Comparison of ENCODE assay signal across 8 cellular contexts in the genomic region with DNA sequence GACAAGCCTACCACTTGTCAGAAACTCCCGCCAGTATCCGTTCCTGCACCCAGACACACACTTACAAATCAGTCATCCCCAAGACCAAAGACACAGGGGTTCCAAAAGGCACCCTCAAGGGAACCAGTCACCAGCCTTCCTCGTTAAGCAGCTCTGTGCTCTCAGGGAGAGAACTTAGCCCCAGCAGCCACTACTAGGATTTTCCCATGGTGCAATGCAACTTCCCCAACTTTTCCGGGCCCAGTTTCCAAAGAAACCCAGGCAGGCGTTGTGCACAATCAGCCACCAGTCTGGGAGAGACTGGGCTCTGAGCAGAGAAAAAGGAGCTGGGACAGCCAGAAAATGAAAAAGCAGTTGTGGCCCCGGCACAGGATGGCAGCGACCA. TPM values are rescaled to one million over a fixed set of nuclear protein-coding genes. Genes with fewer than 3 reads are reported as not detected.
DNase-seq lines count a peak whose midpoint lies in the region; ATAC-seq and TF ChIP-seq lines count a peak whose summit lies in the region.

No MANE protein-coding gene starts in this region.

- peak overlapping the region; percentile 99 for H3K4me2 ChIP-seq in osteoblast (ENCODE audit: insufficient read depth, low read length)

- peaks cover 8% of the 10 kb centered on the region for H3K4me1 Mint-ChIP-seq in activated CD4-positive, alpha-beta T cell treated with anti-CD3 and anti-CD28 coated beads, Interleukin-2, amount 10 ng/mL, durations not matched to agents 24 days and 14 days
- peaks cover 9% of the 10 kb centered on the region for H3K4me1 Mint-ChIP-seq in activated B cell treated with CpG ODN at 0.5 μM for 24 hours

- peaks cover 16% of the 10 kb centered on the region for H3K27me3 ChIP-seq in osteoblast (ENCODE audit: insufficient read depth, low read length)

- peak overlapping the region; percentile 48 for H3K27ac ChIP-seq in osteoblast (ENCODE audit: low read depth, low read length)

- peak overlapping the region; percentile 76 for H3K4me3 Mint-ChIP-seq in activated CD4-positive, alpha-beta T cell treated with anti-CD3 and anti-CD28 coated beads, Interleukin-2, amount 10 ng/mL, durations not matched to agents 24 days and 14 days
- peak overlapping the region; percentile 65 for H3K4me3 Mint-ChIP-seq in activated B cell treated with CpG ODN at 0.5 μM for 24 hours

- peaks cover 42% of the 10 kb centered on the region for H3K27me3 Mint-ChIP-seq in activated CD4-positive, alpha-beta T cell treated with anti-CD3 and anti-CD28 coated beads, Interleukin-2, amount 10 ng/mL, durations not matched to agents 24 days and 14 days
- peaks cover 52% of the 10 kb centered on the region for H3K27me3 Mint-ChIP-seq in activated B cell treated with CpG ODN at 0.5 μM for 24 hours

- intact Hi-C loops in activated CD4-positive, alpha-beta T cell treated with anti-CD3 and anti-CD28 coated beads, Interleukin-2, amount 10 ng/mL, durations not matched to agents 24 days and 14 days (cut with micrococcal nuclease) = no loop called here
- intact Hi-C loops in activated B cell treated with CpG ODN at 0.5 μM for 24 hours (cut with micrococcal nuclease) = no loop called here

- POLR2A ChIA-PET in activated B cell treated with CpG ODN at 0.5 μM for 24 hours (lab: Charles Lee) = no interaction called here

- peak overlapping the region; percentile 84 for H3K4me3 ChIP-seq in osteoblast (ENCODE audit: insufficient read depth, low read length)

- H3K9me3 ChIP-seq in osteoblast (ENCODE audit: low read depth, low read length) = no peaks in the 10 kb centered on the region

- no peak for TF ChIP-seq CTCF in activated B cell treated with CpG ODN at 0.5 μM for 24 hours (IDR thresholded peaks at IDR 0.05)
- no peak for TF ChIP-seq CTCF in osteoblast (IDR thresholded peaks at IDR 0.05; ENCODE audit: extremely low read depth, low read depth, low read length)
- TF ChIP-seq CTCF in GM13976 (IDR thresholded peaks at IDR 0.05; ENCODE audit: borderline replicate concordance, control extremely low read depth, extremely low read depth, insufficient read depth, missing control alignments) = no peak

- H3K9me3 Mint-ChIP-seq in activated CD4-positive, alpha-beta T cell treated with anti-CD3 and anti-CD28 coated beads, Interleukin-2, amount 10 ng/mL, durations not matched to agents 24 days and 14 days = no peaks in the 10 kb centered on the region
- no peaks in the 10 kb centered on the region for H3K9me3 Mint-ChIP-seq in activated B cell treated with CpG ODN at 0.5 μM for 24 hours

- CTCF ChIA-PET in activated B cell treated with CpG ODN at 0.5 μM for 24 hours (lab: Charles Lee) = no interaction called here

- H4K20me1 ChIP-seq in osteoblast (ENCODE audit: insufficient read depth, low read length) = peaks cover 47% of the 10 kb centered on the region

- H3K36me3 Mint-ChIP-seq in activated CD4-positive, alpha-beta T cell treated with anti-CD3 and anti-CD28 coated beads, Interleukin-2, amount 10 ng/mL, durations not matched to agents 24 days and 14 days (ENCODE audit: low read depth) = no peaks in the 10 kb centered on the region
- no peaks in the 10 kb centered on the region for H3K36me3 Mint-ChIP-seq in activated B cell treated with CpG ODN at 0.5 μM for 24 hours (ENCODE audit: low read depth)

- peaks cover 23% of the 10 kb centered on the region for H3K4me1 ChIP-seq in osteoblast (ENCODE audit: insufficient read depth, low read length)

- H3K27ac Mint-ChIP-seq in activated CD4-positive, alpha-beta T cell treated with anti-CD3 and anti-CD28 coated beads, Interleukin-2, amount 10 ng/mL, durations not matched to agents 24 days and 14 days = peak overlapping the region; percentile 45
- H3K27ac Mint-ChIP-seq in activated B cell treated with CpG ODN at 0.5 μM for 24 hours = no peak overlapping the region

- no peak for DNase-seq in activated CD4-positive, alpha-beta T cell treated with anti-CD3 and anti-CD28 coated beads, Interleukin-2, amount 10 ng/mL, durations not matched to agents 24 days and 14 days
- no peak for DNase-seq in activated CD4-positive, alpha-beta T cell treated with anti-CD3 and anti-CD28 coated beads, Interleukin-2, amount 50 U/mL, for 1 hour
- no peak for DNase-seq in activated B cell treated with CpG ODN at 0.5 μM for 24 hours
- peak; percentile 45 for DNase-seq in globus pallidus (ENCODE audit: low spot score)
- peak; percentile 97 for DNase-seq in osteoblast (ENCODE audit: insufficient read length, low spot score, missing footprints)
- DNase-seq in GM13976 (ENCODE audit: low spot score) = no peak
- no peak for DNase-seq in stimulated activated CD8-positive, alpha-beta memory T cell treated with anti-CD3 and anti-CD28 coated beads, Interleukin-4, amount 100 ng/mL, for 48 hours

- in situ Hi-C loops in GM13976 (cut with MboI; ENCODE audit: low sequenced_read_pairs, unreplicated experiment) = no loop called here

- H3K79me2 ChIP-seq in osteoblast (ENCODE audit: insufficient read depth, low read length) = peaks cover 54% of the 10 kb centered on the region

- no peak for ATAC-seq in activated B cell treated with CpG ODN at 0.5 μM for 24 hours (ENCODE audit: low read depth)
- no peak for ATAC-seq in GM19397 (IDR thresholded peaks at IDR 0.05; ENCODE audit: unreplicated experiment)

- peaks cover 5% of the 10 kb centered on the region for H3K36me3 ChIP-seq in osteoblast (ENCODE audit: insufficient read depth, low read length)

- H2AFZ ChIP-seq in osteoblast (ENCODE audit: low read length) = peak overlapping the region; percentile 83

RNA-seq across cellular contexts. Expression of a gene that starts 1.2 kb away (rescaled TPM):
- 5.2 and 5.4 TPM in 2 replicates for total RNA-seq in activated CD4-positive, alpha-beta T cell treated with anti-CD3 and anti-CD28 coated beads, Interleukin-2, amount 10 ng/mL, durations not matched to agents 24 days and 14 days
- 0.27 and 1.1 TPM in 2 replicates for total RNA-seq in activated B cell treated with CpG ODN at 0.5 μM for 24 hours
- total RNA-seq in osteoblast = 51.4 and 51.6 TPM in 2 replicates

Comparison
In these comparisons a context has a peak if more than half of its experiments do, and no peak if none do; other contexts are left out.
1. DNase-seq: peak in globus pallidus (single experiment) and osteoblast (single experiment); none in activated CD4-positive, alpha-beta T cell treated with anti-CD3 and anti-CD28 coated beads, Interleukin-2, amount 10 ng/mL, durations not matched to agents 24 days and 14 days (single experiment), activated CD4-positive, alpha-beta T cell treated with anti-CD3 and anti-CD28 coated beads, Interleukin-2, amount 50 U/mL, for 1 hour (single experiment), activated B cell treated with CpG ODN at 0.5 μM for 24 hours (single experiment), GM13976 (single experiment) and stimulated activated CD8-positive, alpha-beta memory T cell treated with anti-CD3 and anti-CD28 coated beads, Interleukin-4, amount 100 ng/mL, for 48 hours (single experiment).